ENCODE assay signal across 11 cellular contexts in the genomic region with DNA sequence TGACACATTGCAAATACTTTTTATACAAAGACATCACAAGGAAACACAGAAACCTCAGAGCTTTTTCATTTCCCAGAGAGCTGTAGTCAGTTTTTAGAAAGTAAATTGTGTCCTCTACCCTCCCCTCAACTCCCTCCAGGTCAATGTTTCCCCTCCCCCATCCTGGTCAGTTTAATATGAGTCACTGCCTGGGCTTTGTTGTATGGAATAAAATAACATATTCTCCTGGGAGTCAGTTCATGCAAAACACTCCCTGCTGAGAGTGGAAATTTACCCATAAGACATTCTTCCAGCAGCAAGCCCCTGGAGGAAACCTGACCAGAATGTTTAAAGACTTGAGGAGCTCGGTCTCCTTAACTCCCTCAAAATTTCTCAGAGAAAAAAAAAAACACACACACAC.
A peak's percentile ranks its signal among the peaks of the same experiment; 100 is the strongest.
DNase-seq lines count a peak whose midpoint lies in the region; ATAC-seq and TF ChIP-seq lines count a peak whose summit lies in the region.
"Had no signal": no experiment of that assay in that cellular context is flagged by ENCODE, and none has a peak within 500 bp of the region (broad histone marks: within the 10 kb centered on the region; RNA-seq: fewer than 3 reads in every experiment).

No MANE protein-coding gene starts in this region.

- in situ Hi-C loops in GM13976 (cut with MboI; ENCODE audit: low sequenced_read_pairs, unreplicated experiment), result no loop called here

- peaks cover 9% of the 10 kb centered on the region for H3K4me1 Mint-ChIP-seq in endothelial cell (ENCODE audit: unreplicated experiment)

- H3K27ac ChIP-seq in caudate nucleus (ENCODE audit: low read depth, low read length), result peak overlapping the region; percentile 19

- no peak overlapping the region for H3K27ac Mint-ChIP-seq in endothelial cell (ENCODE audit: unreplicated experiment)
- H3K27ac Mint-ChIP-seq: CD8-positive, alpha-beta T cell; T-helper 1 cell treated with Interleukin-12 subunit alpha and Interleukin-12 subunit beta and Interleukin-4 antibody, amounts not matched to agents 30 μg/mL and 1 μg/mL, for 36 hours had no signal

- TF ChIP-seq CTCF in GM13976 (IDR thresholded peaks at IDR 0.05; ENCODE audit: borderline replicate concordance, control extremely low read depth, extremely low read depth, insufficient read depth, missing control alignments) (no peak), endothelial cell (IDR thresholded peaks at IDR 0.05; ENCODE audit: unreplicated experiment) (no peak)

- peak; percentile 47 for DNase-seq in AG08395 (ENCODE audit: low spot score)
- peak; percentile 84 for DNase-seq in HT1080 (ENCODE audit: low read depth)
- DNase-seq in caudate nucleus (lab: John Stamatoyannopoulos, UW), result no peak
- peak; percentile 47 for DNase-seq in medulla oblongata (ENCODE audit: extremely low spot score)
- DNase-seq in GM13976 (ENCODE audit: low spot score), result no peak
- no peak for DNase-seq in endothelial cell (ENCODE audit: low spot score)
- DNase-seq in NCI-H345 (lab: John Stamatoyannopoulos, UW), result no peak
- DNase-seq: CD8-positive, alpha-beta T cell; stimulated activated CD4-positive, alpha-beta T cell treated with anti-CD3 and anti-CD28 coated beads, Interleukin-12 subunit alpha, Interleukin-12 subunit beta, amount 100 ng/mL, for 4 hours had no signal

- H3K9me3 Mint-ChIP-seq in endothelial cell (ENCODE audit: unreplicated experiment), result peaks cover 7% of the 10 kb centered on the region
- H3K9me3 Mint-ChIP-seq: CD8-positive, alpha-beta T cell had no signal

- ATAC-seq in GM18861 (IDR thresholded peaks at IDR 0.05; ENCODE audit: unreplicated experiment), result no peak
- ATAC-seq: CD8-positive, alpha-beta T cell had no signal

- H3K36me3 Mint-ChIP-seq in endothelial cell (ENCODE audit: low read depth, unreplicated experiment), result peaks cover 5% of the 10 kb centered on the region
- H3K36me3 Mint-ChIP-seq: CD8-positive, alpha-beta T cell had no signal

- H3K4me3 Mint-ChIP-seq in endothelial cell (ENCODE audit: unreplicated experiment), result no peak overlapping the region
- H3K4me3 Mint-ChIP-seq: CD8-positive, alpha-beta T cell; T-helper 1 cell treated with Interleukin-12 subunit alpha and Interleukin-12 subunit beta and Interleukin-4 antibody, amounts not matched to agents 30 μg/mL and 1 μg/mL, for 36 hours had no signal

- peaks cover 1% of the 10 kb centered on the region for H3K27me3 Mint-ChIP-seq in endothelial cell (ENCODE audit: unreplicated experiment)

Comparison
In these comparisons a context has a peak if more than half of its experiments do, and no peak if none do; other contexts are left out.
1. DNase-seq: peak in AG08395 (single experiment), HT1080 (single experiment) and medulla oblongata (single experiment); none in caudate nucleus (0 of 61), GM13976 (single experiment), endothelial cell (single experiment) and NCI-H345 (single experiment).